In the genomic region with DNA sequence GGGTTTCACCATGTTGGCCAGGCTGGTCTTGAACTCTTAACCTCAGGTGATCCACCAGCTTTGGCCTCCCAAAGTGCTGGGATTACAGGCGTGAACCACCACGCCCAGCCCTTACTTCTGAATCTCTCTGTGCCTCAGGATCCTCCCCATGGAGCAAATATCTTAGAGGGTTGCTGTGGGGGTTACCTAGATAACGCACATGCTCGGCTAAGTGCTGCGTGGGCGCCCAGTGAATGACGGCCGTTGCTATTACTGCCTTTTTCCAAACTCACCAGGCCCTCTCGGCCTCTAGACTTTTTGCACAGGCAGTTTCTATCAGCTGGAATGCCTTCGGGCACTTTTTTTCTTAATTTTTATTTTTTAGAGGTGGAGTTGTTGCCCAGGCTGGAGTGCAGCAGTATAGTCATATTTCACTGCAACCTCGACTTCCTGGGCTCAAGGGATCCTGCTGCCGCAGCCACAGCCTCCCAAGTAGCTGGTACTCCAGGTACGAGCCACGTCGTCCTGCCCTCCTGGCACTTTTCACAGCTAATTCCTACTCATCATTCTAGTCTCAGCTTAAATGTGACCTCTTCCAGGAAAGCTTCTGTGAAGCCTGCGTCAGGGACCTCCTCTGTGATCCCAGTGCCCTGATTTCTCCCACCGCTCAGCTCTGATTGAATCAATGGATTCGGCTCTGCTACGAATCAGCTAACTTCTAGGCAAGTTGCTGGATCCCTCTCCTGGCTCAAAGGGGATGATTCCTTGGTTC, we compare ENCODE assay signal across 1 cellular context.
TF ChIP-seq lines count a peak whose summit lies in the region.

No MANE protein-coding gene starts in this region.

TF ChIP-seq in WTC11, 78 proteins besides CTCF, POLR2A, EP300 and RAD21 (continued from another document):
- no peak for TF ChIP-seq ESRRA (CRISPR knock-in tag; IDR thresholded peaks at IDR 0.05; ENCODE audit: borderline replicate concordance)
- no peak for TF ChIP-seq CBFB (CRISPR knock-in tag; IDR thresholded peaks at IDR 0.05; ENCODE audit: low read depth)
- TF ChIP-seq, protein P1, sequence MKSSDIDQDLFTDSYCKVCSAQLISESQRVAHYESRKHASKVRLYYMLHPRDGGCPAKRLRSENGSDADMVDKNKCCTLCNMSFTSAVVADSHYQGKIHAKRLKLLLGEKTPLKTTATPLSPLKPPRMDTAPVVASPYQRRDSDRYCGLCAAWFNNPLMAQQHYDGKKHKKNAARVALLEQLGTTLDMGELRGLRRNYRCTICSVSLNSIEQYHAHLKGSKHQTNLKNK (CRISPR knock-in tag; IDR thresholded peaks at IDR 0.05) = no peak
- TF ChIP-seq, protein P2, sequence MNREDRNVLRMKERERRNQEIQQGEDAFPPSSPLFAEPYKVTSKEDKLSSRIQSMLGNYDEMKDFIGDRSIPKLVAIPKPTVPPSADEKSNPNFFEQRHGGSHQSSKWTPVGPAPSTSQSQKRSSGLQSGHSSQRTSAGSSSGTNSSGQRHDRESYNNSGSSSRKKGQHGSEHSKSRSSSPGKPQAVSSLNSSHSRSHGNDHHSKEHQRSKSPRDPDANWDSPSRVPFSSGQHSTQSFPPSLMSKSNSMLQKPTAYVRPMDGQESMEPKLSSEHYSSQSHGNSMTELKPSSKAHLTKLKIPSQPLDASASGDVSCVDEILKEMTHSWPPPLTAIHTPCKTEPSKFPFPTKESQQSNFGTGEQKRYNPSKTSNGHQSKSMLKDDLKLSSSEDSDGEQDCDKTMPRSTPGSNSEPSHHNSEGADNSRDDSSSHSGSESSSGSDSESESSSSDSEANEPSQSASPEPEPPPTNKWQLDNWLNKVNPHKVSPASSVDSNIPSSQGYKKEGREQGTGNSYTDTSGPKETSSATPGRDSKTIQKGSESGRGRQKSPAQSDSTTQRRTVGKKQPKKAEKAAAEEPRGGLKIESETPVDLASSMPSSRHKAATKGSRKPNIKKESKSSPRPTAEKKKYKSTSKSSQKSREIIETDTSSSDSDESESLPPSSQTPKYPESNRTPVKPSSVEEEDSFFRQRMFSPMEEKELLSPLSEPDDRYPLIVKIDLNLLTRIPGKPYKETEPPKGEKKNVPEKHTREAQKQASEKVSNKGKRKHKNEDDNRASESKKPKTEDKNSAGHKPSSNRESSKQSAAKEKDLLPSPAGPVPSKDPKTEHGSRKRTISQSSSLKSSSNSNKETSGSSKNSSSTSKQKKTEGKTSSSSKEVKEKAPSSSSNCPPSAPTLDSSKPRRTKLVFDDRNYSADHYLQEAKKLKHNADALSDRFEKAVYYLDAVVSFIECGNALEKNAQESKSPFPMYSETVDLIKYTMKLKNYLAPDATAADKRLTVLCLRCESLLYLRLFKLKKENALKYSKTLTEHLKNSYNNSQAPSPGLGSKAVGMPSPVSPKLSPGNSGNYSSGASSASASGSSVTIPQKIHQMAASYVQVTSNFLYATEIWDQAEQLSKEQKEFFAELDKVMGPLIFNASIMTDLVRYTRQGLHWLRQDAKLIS (CRISPR knock-in tag; IDR thresholded peaks at IDR 0.05; ENCODE audit: borderline replicate concordance) = no peak
- TF ChIP-seq OVOL2 (CRISPR knock-in tag; IDR thresholded peaks at IDR 0.05; ENCODE audit: borderline replicate concordance) = no peak
- TF ChIP-seq, protein P3, sequence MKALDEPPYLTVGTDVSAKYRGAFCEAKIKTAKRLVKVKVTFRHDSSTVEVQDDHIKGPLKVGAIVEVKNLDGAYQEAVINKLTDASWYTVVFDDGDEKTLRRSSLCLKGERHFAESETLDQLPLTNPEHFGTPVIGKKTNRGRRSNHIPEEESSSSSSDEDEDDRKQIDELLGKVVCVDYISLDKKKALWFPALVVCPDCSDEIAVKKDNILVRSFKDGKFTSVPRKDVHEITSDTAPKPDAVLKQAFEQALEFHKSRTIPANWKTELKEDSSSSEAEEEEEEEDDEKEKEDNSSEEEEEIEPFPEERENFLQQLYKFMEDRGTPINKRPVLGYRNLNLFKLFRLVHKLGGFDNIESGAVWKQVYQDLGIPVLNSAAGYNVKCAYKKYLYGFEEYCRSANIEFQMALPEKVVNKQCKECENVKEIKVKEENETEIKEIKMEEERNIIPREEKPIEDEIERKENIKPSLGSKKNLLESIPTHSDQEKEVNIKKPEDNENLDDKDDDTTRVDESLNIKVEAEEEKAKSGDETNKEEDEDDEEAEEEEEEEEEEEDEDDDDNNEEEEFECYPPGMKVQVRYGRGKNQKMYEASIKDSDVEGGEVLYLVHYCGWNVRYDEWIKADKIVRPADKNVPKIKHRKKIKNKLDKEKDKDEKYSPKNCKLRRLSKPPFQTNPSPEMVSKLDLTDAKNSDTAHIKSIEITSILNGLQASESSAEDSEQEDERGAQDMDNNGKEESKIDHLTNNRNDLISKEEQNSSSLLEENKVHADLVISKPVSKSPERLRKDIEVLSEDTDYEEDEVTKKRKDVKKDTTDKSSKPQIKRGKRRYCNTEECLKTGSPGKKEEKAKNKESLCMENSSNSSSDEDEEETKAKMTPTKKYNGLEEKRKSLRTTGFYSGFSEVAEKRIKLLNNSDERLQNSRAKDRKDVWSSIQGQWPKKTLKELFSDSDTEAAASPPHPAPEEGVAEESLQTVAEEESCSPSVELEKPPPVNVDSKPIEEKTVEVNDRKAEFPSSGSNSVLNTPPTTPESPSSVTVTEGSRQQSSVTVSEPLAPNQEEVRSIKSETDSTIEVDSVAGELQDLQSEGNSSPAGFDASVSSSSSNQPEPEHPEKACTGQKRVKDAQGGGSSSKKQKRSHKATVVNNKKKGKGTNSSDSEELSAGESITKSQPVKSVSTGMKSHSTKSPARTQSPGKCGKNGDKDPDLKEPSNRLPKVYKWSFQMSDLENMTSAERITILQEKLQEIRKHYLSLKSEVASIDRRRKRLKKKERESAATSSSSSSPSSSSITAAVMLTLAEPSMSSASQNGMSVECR (CRISPR knock-in tag; IDR thresholded peaks at IDR 0.05; ENCODE audit: borderline replicate concordance) = no peak
- TF ChIP-seq JUN (CRISPR knock-in tag; IDR thresholded peaks at IDR 0.05) = no peak
- TF ChIP-seq ZBTB21 (CRISPR knock-in tag; IDR thresholded peaks at IDR 0.05; ENCODE audit: borderline replicate concordance) = no peak
- no peak for TF ChIP-seq JAZF1 (CRISPR knock-in tag; IDR thresholded peaks at IDR 0.05)
- TF ChIP-seq ZNF317 (CRISPR knock-in tag; IDR thresholded peaks at IDR 0.05; ENCODE audit: borderline replicate concordance, low read depth) = no peak
- TF ChIP-seq NR1H2 (CRISPR knock-in tag; IDR thresholded peaks at IDR 0.05) = no peak
- TF ChIP-seq ZNF121 (CRISPR knock-in tag; IDR thresholded peaks at IDR 0.05) = no peak
- no peak for TF ChIP-seq NFE2L1 (CRISPR knock-in tag; IDR thresholded peaks at IDR 0.05)
- TF ChIP-seq TEAD4 (CRISPR knock-in tag; IDR thresholded peaks at IDR 0.05) = no peak
- TF ChIP-seq, protein P4, sequence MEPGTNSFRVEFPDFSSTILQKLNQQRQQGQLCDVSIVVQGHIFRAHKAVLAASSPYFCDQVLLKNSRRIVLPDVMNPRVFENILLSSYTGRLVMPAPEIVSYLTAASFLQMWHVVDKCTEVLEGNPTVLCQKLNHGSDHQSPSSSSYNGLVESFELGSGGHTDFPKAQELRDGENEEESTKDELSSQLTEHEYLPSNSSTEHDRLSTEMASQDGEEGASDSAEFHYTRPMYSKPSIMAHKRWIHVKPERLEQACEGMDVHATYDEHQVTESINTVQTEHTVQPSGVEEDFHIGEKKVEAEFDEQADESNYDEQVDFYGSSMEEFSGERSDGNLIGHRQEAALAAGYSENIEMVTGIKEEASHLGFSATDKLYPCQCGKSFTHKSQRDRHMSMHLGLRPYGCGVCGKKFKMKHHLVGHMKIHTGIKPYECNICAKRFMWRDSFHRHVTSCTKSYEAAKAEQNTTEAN (CRISPR knock-in tag; IDR thresholded peaks at IDR 0.05) = no peak
- TF ChIP-seq SP1 (CRISPR knock-in tag; conservative IDR thresholded peaks at IDR 0.05) = no peak
TF ChIP-seq in WTC11: peak in this region for 0.
